ENCODE assay signal across 16 cellular contexts in genomic region chr5:59655693-59656309, GRCh38.
DNase-seq lines count a peak whose midpoint lies in the region; ATAC-seq, FAIRE-seq and TF ChIP-seq lines count a peak whose summit lies in the region.
"Had no signal": no experiment of that assay in that cellular context is flagged by ENCODE, and none has a peak within 500 bp of the region (broad histone marks: within the 10 kb centered on the region; RNA-seq: fewer than 3 reads in every experiment).

No MANE protein-coding gene starts in this region.

- H4K20me1 ChIP-seq in Loucy (ENCODE audit: insufficient read depth, low read length, poor library complexity, severe bottlenecking), result no peaks in the 10 kb centered on the region

- H3K36me3 Mint-ChIP-seq in naive B cell, result no peaks in the 10 kb centered on the region

- no peaks in the 10 kb centered on the region for H3K27me3 ChIP-seq in Loucy (ENCODE audit: insufficient read depth, low read length, poor library complexity, severe bottlenecking)
- H3K27me3 ChIP-seq in small intestine (ENCODE audit: control insufficient read depth in 2 of 2, insufficient read depth in 2 of 2, low read length in 2 of 2), result no peaks in the 10 kb centered on the region
- H3K27me3 ChIP-seq in lower lobe of right lung (ENCODE audit: low read depth), result no peaks in the 10 kb centered on the region

- H3K36me3 ChIP-seq in Loucy (ENCODE audit: insufficient read depth, low read length), result no peaks in the 10 kb centered on the region
- no peaks in the 10 kb centered on the region for H3K36me3 ChIP-seq in small intestine (ENCODE audit: control insufficient read depth in 2 of 2, insufficient read depth in 2 of 2, low read length in 2 of 2)
- no peaks in the 10 kb centered on the region for H3K36me3 ChIP-seq in lower lobe of right lung

- no peaks in the 10 kb centered on the region for H3K79me2 ChIP-seq in Loucy (ENCODE audit: insufficient read depth, low read length)

- H3K4me2 ChIP-seq in Loucy (ENCODE audit: low read depth, low read length, poor library complexity, severe bottlenecking), result peak overlapping the region; percentile 60

- no peaks in the 10 kb centered on the region for H3K9me3 ChIP-seq in Loucy (ENCODE audit: insufficient read depth, low read depth, low read length)
- no peaks in the 10 kb centered on the region for H3K9me3 ChIP-seq in small intestine (ENCODE audit: control insufficient read depth, low read depth)
- H3K9me3 ChIP-seq in lower lobe of right lung, result no peaks in the 10 kb centered on the region

- H3F3A ChIP-seq in Loucy (ENCODE audit: low read depth), result no peaks in the 10 kb centered on the region

- H3K9me2 ChIP-seq in Loucy (replicated peaks; ENCODE audit: low read depth, low read length), result no peaks in the 10 kb centered on the region

- intact Hi-C loops in lower lobe of right lung (cut with DNase I), result no loop called here

- H2AFZ ChIP-seq in Loucy (ENCODE audit: low read length), result peak overlapping the region; percentile 44; the same call in 1 of the 2 replicates

- no peaks in the 10 kb centered on the region for H3K27me3 Mint-ChIP-seq in naive B cell

- H3K4me1 ChIP-seq in Loucy (ENCODE audit: insufficient read depth, low read length, poor library complexity, severe bottlenecking) (peaks cover 57% of the 10 kb centered on the region), small intestine (ENCODE audit: control insufficient read depth in 2 of 2, insufficient read depth in 1 of 2, low read depth in 1 of 2, low read length in 1 of 2) (peaks cover 0 to 6% of the 10 kb centered on the region in 2 donors), lower lobe of right lung (no peaks in the 10 kb centered on the region)

- TF ChIP-seq POLR2A in GM12892 (IDR thresholded peaks at IDR 0.05; ENCODE audit: low read depth, low read length), result no peak

- ATAC-seq in naive B cell (ENCODE audit: low read depth in 2 of 2) (no peak), HG02678 (IDR thresholded peaks at IDR 0.05; ENCODE audit: unreplicated experiment) (no peak), lower lobe of right lung (no peak)
- ATAC-seq: Panc1 had no signal

- peak overlapping the region in 4 of 6 donors; percentile 1 to 71 (median 20) for H3K27ac Mint-ChIP-seq in naive B cell
- H3K27ac Mint-ChIP-seq: CD14-positive monocyte had no signal

- WGBS in small intestine, 3 donors, result 62 to 76% (median 71%) methylated on average over 3 of the region's 3 CpGs

- peak overlapping the region in 1 of 8 donors; percentile 11 for H3K4me3 Mint-ChIP-seq in naive B cell
- H3K4me3 Mint-ChIP-seq: CD14-positive monocyte had no signal

- H3K4me1 Mint-ChIP-seq in naive B cell, result peaks cover 19 to 33% (median 32%) of the 10 kb centered on the region in 3 donors

- peak overlapping the region; percentile 25 for H3K4me3 ChIP-seq in Loucy (ENCODE audit: low read length, poor library complexity, severe bottlenecking)
- H3K4me3 ChIP-seq in small intestine (ENCODE audit: low read depth in 1 of 2, low read length in 2 of 2), result no peak overlapping the region
- H3K4me3 ChIP-seq in lower lobe of right lung, result no peak overlapping the region

- peak overlapping the region; percentile 31 for H3K9ac ChIP-seq in Loucy (ENCODE audit: low read depth, low read length, poor library complexity, severe bottlenecking)

- FAIRE-seq in GM12892 (lab: Jason Lieb, UNC) (peak; percentile 67), small intestine (lab: Jason Lieb, UNC) (no peak)

- H3K27ac ChIP-seq in small intestine (ENCODE audit: low read depth in 1 of 2, low read length in 1 of 2) (no peak overlapping the region), lower lobe of right lung (no peak overlapping the region)

- no peak for DNase-seq in GM12892 (ENCODE audit: insufficient read length)
- no peak for DNase-seq in naive B cell
- peak; percentile 13 for DNase-seq in small intestine
- no peak for DNase-seq in lower lobe of right lung
- DNase-seq in GF-D8 (lab: John Stamatoyannopoulos, UW), result no peak
- DNase-seq: ACHN, AML-193, DMS 273 treated with DMSO at 0.1 percent for 48 hours, NCI-H1092, NCI-H146, NCI-H2081, NCI-H510A had no signal

- no peaks in the 10 kb centered on the region for H3K9me3 Mint-ChIP-seq in naive B cell
- H3K9me3 Mint-ChIP-seq: CD14-positive monocyte had no signal

- TF ChIP-seq CTCF in Loucy (conservative IDR thresholded peaks at IDR 0.05; ENCODE audit: low read length) (no peak), lower lobe of right lung (IDR thresholded peaks at IDR 0.05) (no peak)
